Comparison of ENCODE assay signal across 2 cellular contexts in the genomic region with DNA sequence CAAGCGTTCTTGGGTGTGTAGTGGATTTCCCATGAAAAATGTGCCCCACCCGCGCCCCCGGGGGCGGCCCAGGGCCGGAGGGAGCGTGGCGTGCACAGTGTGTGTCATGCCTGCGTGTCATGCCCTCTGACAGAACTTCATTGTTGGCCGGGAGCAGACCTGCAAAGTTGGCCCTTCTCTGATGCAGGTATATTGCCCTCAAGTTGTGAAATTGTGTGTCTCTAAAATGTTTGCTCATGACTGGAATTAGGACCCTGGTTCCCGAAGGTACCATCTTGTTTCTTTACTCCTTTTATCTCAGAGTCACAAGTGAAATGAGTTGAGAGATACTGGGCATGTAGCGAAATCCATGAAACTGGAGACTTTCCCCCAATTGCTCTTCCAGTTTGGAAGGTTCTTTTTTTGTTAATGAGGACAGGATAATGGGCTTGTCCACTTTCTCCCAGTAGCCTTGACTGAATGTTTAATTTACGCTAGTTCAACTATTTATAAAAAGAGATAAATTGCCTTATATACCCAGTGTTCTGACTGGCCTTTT.
TF ChIP-seq lines count a peak whose summit lies in the region.

No MANE protein-coding gene starts in this region.

TF ChIP-seq in SK-N-SH, 30 proteins besides CTCF, POLR2A, EP300 and RAD21:
- TF ChIP-seq FOXJ3 (CRISPR knock-in tag; IDR thresholded peaks at IDR 0.05), result no peak
- no peak for TF ChIP-seq GATA2 (CRISPR knock-in tag; IDR thresholded peaks at IDR 0.05)
- TF ChIP-seq, protein P1, sequence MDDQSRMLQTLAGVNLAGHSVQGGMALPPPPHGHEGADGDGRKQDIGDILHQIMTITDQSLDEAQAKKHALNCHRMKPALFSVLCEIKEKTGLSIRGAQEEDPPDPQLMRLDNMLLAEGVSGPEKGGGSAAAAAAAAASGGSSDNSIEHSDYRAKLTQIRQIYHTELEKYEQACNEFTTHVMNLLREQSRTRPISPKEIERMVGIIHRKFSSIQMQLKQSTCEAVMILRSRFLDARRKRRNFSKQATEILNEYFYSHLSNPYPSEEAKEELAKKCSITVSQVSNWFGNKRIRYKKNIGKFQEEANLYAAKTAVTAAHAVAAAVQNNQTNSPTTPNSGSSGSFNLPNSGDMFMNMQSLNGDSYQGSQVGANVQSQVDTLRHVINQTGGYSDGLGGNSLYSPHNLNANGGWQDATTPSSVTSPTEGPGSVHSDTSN (IDR thresholded peaks at IDR 0.05), result no peak
- TF ChIP-seq, protein P2, sequence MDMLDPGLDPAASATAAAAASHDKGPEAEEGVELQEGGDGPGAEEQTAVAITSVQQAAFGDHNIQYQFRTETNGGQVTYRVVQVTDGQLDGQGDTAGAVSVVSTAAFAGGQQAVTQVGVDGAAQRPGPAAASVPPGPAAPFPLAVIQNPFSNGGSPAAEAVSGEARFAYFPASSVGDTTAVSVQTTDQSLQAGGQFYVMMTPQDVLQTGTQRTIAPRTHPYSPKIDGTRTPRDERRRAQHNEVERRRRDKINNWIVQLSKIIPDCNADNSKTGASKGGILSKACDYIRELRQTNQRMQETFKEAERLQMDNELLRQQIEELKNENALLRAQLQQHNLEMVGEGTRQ (IDR thresholded peaks at IDR 0.05; ENCODE audit: borderline replicate concordance, low read depth, low read length), result no peak
- TF ChIP-seq, protein P3, sequence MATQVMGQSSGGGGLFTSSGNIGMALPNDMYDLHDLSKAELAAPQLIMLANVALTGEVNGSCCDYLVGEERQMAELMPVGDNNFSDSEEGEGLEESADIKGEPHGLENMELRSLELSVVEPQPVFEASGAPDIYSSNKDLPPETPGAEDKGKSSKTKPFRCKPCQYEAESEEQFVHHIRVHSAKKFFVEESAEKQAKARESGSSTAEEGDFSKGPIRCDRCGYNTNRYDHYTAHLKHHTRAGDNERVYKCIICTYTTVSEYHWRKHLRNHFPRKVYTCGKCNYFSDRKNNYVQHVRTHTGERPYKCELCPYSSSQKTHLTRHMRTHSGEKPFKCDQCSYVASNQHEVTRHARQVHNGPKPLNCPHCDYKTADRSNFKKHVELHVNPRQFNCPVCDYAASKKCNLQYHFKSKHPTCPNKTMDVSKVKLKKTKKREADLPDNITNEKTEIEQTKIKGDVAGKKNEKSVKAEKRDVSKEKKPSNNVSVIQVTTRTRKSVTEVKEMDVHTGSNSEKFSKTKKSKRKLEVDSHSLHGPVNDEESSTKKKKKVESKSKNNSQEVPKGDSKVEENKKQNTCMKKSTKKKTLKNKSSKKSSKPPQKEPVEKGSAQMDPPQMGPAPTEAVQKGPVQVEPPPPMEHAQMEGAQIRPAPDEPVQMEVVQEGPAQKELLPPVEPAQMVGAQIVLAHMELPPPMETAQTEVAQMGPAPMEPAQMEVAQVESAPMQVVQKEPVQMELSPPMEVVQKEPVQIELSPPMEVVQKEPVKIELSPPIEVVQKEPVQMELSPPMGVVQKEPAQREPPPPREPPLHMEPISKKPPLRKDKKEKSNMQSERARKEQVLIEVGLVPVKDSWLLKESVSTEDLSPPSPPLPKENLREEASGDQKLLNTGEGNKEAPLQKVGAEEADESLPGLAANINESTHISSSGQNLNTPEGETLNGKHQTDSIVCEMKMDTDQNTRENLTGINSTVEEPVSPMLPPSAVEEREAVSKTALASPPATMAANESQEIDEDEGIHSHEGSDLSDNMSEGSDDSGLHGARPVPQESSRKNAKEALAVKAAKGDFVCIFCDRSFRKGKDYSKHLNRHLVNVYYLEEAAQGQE (IDR thresholded peaks at IDR 0.05; ENCODE audit: low read depth, low read length), result no peak
- no peak for TF ChIP-seq RCOR1 (IDR thresholded peaks at IDR 0.05; ENCODE audit: low read length)
- TF ChIP-seq, protein P4, sequence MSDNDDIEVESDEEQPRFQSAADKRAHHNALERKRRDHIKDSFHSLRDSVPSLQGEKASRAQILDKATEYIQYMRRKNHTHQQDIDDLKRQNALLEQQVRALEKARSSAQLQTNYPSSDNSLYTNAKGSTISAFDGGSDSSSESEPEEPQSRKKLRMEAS (IDR thresholded peaks at IDR 0.05; ENCODE audit: low read depth), result no peak; the same call in 1 of the 2 replicates
- TF ChIP-seq YY1 (IDR thresholded peaks at IDR 0.05; ENCODE audit: low read depth), result no peak
- TF ChIP-seq TCF12 (IDR thresholded peaks at IDR 0.05), result no peak
- TF ChIP-seq NFIC (IDR thresholded peaks at IDR 0.05; ENCODE audit: borderline replicate concordance), result no peak
- TF ChIP-seq FOXM1 (IDR thresholded peaks at IDR 0.05; ENCODE audit: low read depth), result no peak
- no peak for TF ChIP-seq JUND (IDR thresholded peaks at IDR 0.05)
- no peak for TF ChIP-seq MXI1 (IDR thresholded peaks at IDR 0.05; ENCODE audit: low read depth, low read length)
- TF ChIP-seq, protein P5, sequence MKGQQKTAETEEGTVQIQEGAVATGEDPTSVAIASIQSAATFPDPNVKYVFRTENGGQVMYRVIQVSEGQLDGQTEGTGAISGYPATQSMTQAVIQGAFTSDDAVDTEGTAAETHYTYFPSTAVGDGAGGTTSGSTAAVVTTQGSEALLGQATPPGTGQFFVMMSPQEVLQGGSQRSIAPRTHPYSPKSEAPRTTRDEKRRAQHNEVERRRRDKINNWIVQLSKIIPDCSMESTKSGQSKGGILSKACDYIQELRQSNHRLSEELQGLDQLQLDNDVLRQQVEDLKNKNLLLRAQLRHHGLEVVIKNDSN (IDR thresholded peaks at IDR 0.05; ENCODE audit: borderline replicate concordance, low read depth), result no peak
- no peak for TF ChIP-seq ELF1 (IDR thresholded peaks at IDR 0.05)
- no peak for TF ChIP-seq FOSL2 (IDR thresholded peaks at IDR 0.05; ENCODE audit: borderline replicate concordance, low read depth)
- TF ChIP-seq, protein P6, sequence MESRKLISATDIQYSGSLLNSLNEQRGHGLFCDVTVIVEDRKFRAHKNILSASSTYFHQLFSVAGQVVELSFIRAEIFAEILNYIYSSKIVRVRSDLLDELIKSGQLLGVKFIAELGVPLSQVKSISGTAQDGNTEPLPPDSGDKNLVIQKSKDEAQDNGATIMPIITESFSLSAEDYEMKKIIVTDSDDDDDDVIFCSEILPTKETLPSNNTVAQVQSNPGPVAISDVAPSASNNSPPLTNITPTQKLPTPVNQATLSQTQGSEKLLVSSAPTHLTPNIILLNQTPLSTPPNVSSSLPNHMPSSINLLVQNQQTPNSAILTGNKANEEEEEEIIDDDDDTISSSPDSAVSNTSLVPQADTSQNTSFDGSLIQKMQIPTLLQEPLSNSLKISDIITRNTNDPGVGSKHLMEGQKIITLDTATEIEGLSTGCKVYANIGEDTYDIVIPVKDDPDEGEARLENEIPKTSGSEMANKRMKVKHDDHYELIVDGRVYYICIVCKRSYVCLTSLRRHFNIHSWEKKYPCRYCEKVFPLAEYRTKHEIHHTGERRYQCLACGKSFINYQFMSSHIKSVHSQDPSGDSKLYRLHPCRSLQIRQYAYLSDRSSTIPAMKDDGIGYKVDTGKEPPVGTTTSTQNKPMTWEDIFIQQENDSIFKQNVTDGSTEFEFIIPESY (IDR thresholded peaks at IDR 0.05; ENCODE audit: borderline replicate concordance, low read depth), result no peak
- no peak for TF ChIP-seq MEF2A (IDR thresholded peaks at IDR 0.05; ENCODE audit: borderline replicate concordance, low read depth)
- no peak for TF ChIP-seq RXRA (IDR thresholded peaks at IDR 0.05; ENCODE audit: borderline replicate concordance, low read depth)

TF ChIP-seq in GM12878, 131 proteins besides CTCF, POLR2A, EP300 and RAD21:
- no peak for TF ChIP-seq POLR2AphosphoS5 (IDR thresholded peaks at IDR 0.05; ENCODE audit: low read length)
- no peak for TF ChIP-seq SIX5 (IDR thresholded peaks at IDR 0.05; ENCODE audit: low read depth, low read length, severe bottlenecking)
- no peak for TF ChIP-seq ATF7 (IDR thresholded peaks at IDR 0.05; ENCODE audit: low read depth)
- no peak; the same call in 1 of the 2 replicates for TF ChIP-seq GATAD2B (conservative IDR thresholded peaks at IDR 0.05; ENCODE audit: low read depth)
- TF ChIP-seq CREM (IDR thresholded peaks at IDR 0.05; ENCODE audit: low read depth), result no peak
- TF ChIP-seq, protein P5 (IDR thresholded peaks at IDR 0.05; ENCODE audit: borderline replicate concordance, extremely low read length, insufficient read depth, low read depth, low read length), result no peak
- TF ChIP-seq, protein P6 (IDR thresholded peaks at IDR 0.05), result no peak
- TF ChIP-seq CHD2 (IDR thresholded peaks at IDR 0.05; ENCODE audit: borderline replicate concordance, low read depth, low read length), result no peak
- no peak for TF ChIP-seq ZNF24 (IDR thresholded peaks at IDR 0.05)
- TF ChIP-seq POLR2AphosphoS2 (IDR thresholded peaks at IDR 0.05; ENCODE audit: low read depth, low read length), result no peak
- TF ChIP-seq SUZ12 (IDR thresholded peaks at IDR 0.05; ENCODE audit: unreplicated experiment), result no peak
- no peak for TF ChIP-seq MYC (IDR thresholded peaks at IDR 0.05; ENCODE audit: insufficient read depth, insufficient read length, insufficient replicate concordance, low read length, severe bottlenecking)
- TF ChIP-seq TARDBP (IDR thresholded peaks at IDR 0.05; ENCODE audit: borderline replicate concordance), result no peak
- TF ChIP-seq KAT2A (conservative IDR thresholded peaks at IDR 0.05; ENCODE audit: control insufficient read depth, low read depth, low read length), result no peak
- no peak for TF ChIP-seq TCF3 (IDR thresholded peaks at IDR 0.05; ENCODE audit: borderline replicate concordance, insufficient read depth, low read depth, low read length)
- no peak for TF ChIP-seq SMAD1 (IDR thresholded peaks at IDR 0.05; ENCODE audit: low read depth, partially characterized antibody)
- no peak for TF ChIP-seq SMC3 (IDR thresholded peaks at IDR 0.05; ENCODE audit: borderline replicate concordance, low read length)
- TF ChIP-seq, protein P7, sequence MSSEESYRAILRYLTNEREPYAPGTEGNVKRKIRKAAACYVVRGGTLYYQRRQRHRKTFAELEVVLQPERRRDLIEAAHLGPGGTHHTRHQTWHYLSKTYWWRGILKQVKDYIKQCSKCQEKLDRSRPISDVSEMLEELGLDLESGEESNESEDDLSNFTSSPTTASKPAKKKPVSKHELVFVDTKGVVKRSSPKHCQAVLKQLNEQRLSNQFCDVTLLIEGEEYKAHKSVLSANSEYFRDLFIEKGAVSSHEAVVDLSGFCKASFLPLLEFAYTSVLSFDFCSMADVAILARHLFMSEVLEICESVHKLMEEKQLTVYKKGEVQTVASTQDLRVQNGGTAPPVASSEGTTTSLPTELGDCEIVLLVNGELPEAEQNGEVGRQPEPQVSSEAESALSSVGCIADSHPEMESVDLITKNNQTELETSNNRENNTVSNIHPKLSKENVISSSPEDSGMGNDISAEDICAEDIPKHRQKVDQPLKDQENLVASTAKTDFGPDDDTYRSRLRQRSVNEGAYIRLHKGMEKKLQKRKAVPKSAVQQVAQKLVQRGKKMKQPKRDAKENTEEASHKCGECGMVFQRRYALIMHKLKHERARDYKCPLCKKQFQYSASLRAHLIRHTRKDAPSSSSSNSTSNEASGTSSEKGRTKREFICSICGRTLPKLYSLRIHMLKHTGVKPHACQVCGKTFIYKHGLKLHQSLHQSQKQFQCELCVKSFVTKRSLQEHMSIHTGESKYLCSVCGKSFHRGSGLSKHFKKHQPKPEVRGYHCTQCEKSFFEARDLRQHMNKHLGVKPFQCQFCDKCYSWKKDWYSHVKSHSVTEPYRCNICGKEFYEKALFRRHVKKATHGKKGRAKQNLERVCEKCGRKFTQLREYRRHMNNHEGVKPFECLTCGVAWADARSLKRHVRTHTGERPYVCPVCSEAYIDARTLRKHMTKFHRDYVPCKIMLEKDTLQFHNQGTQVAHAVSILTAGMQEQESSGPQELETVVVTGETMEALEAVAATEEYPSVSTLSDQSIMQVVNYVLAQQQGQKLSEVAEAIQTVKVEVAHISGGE (CRISPR knock-in tag; IDR thresholded peaks at IDR 0.05), result no peak
- TF ChIP-seq SREBF1 (IDR thresholded peaks at IDR 0.05; ENCODE audit: low read length), result no peak
